ENCODE assay signal across 8 cellular contexts in the genomic region with DNA sequence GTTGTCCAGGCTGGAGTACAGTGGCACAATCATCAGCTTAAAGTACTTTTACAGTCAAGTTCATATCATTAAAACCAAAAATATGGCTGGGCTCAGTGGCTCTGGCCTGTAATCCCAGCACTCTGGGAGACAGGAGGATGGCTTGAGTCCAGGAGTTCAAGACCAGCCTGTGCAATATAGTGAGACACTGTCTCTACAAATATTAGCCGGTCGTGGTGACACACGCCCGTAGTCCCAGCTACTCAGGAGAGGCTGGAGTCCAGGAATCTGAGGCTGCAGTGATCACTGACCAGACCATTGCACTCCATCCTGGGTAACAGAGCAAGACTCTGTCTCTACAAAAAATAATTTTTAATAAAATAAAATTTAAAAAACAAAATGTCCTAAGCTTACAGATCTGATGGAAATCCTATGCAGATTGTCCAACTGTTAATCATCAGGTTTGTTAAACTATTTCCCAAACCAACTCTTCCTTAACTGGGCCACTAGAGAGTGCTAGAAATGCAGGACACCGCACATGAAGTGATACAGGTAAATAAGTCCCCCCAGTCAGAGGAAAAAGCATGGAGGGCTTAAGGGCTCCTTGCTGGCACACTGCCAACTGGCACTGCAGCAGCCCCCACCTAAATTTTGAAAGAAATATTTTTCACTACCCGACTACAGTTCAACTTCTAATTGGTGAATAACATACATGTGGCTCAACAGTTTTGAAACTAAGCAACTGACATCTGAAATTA. TPM values are rescaled to one million over a fixed set of nuclear protein-coding genes. Genes with fewer than 3 reads are reported as not detected.
DNase-seq lines count a peak whose midpoint lies in the region; ATAC-seq and TF ChIP-seq lines count a peak whose summit lies in the region.

No MANE protein-coding gene starts in this region.

- H4K20me1 ChIP-seq in Karpas-422 (ENCODE audit: insufficient read depth, low read depth, low read length) = peaks cover 57% of the 10 kb centered on the region

- no peak overlapping the region for H2AFZ ChIP-seq in Karpas-422 (ENCODE audit: low read length)

- H3K4me1 ChIP-seq in Karpas-422 (ENCODE audit: low read length) (peaks cover 72% of the 10 kb centered on the region), mucosa of rectum (ENCODE audit: control insufficient read depth in 2 of 2, insufficient read depth in 2 of 2, low read length in 2 of 2) (peaks cover 23 to 38% of the 10 kb centered on the region in 2 donors), upper lobe of right lung (peaks cover 53% of the 10 kb centered on the region)

- H3K4me3 ChIP-seq in Karpas-422 (ENCODE audit: low read length) (peak overlapping the region; percentile 89), mucosa of rectum (ENCODE audit: low read length in 2 of 2) (peak overlapping the region; percentile 45 to 88), upper lobe of right lung (peak overlapping the region; percentile 97)

- no peaks in the 10 kb centered on the region for H3K27me3 Mint-ChIP-seq in T-cell
- no peaks in the 10 kb centered on the region for H3K27me3 Mint-ChIP-seq in chondrocyte (ENCODE audit: low read depth)

- POLR2A ChIA-PET in T-cell (lab: Charles Lee) = no interaction called here

- H3K9me2 ChIP-seq in Karpas-422 (replicated peaks; ENCODE audit: insufficient read depth, low read length) = no peaks in the 10 kb centered on the region

- H3K4me3 Mint-ChIP-seq in T-cell = peak overlapping the region; percentile 92 to 97 (median 97)
- H3K4me3 Mint-ChIP-seq in chondrocyte (ENCODE audit: unreplicated experiment) = peak overlapping the region; percentile 97

- peaks cover 76% of the 10 kb centered on the region for H3K79me2 ChIP-seq in Karpas-422 (ENCODE audit: low read length)

- H3K27me3 ChIP-seq in Karpas-422 (ENCODE audit: low read length) (no peaks in the 10 kb centered on the region), mucosa of rectum (ENCODE audit: control insufficient read depth in 2 of 2, insufficient read depth in 2 of 2, low read length in 2 of 2) (no peaks in the 10 kb centered on the region), upper lobe of right lung (no peaks in the 10 kb centered on the region)

- peak overlapping the region; percentile 93 for H3K27ac ChIP-seq in Karpas-422 (ENCODE audit: low read length)
- H3K27ac ChIP-seq in mucosa of rectum (ENCODE audit: low read depth in 2 of 2, low read length in 2 of 2) = peak overlapping the region in 1 of 2 donors; percentile 27
- H3K27ac ChIP-seq in upper lobe of right lung = peak overlapping the region; percentile 99

- CTCF ChIA-PET in T-cell (lab: Charles Lee) = interaction anchor here in 1 of 2 donors (0.6 to 0.8 kb wide), 2 partner anchors 59 to 61 kb away, joined by 3 to 4 read pairs; no protein-coding TSS in a partner anchor

- ATAC-seq in T-cell (replicated peaks in 1 of 4) = no peak
- ATAC-seq in upper lobe of right lung = no peak
- ATAC-seq in HG03342 (IDR thresholded peaks at IDR 0.05; ENCODE audit: unreplicated experiment) = no peak
- ATAC-seq in HG02763 (IDR thresholded peaks at IDR 0.05; ENCODE audit: unreplicated experiment) = no peak

- TF ChIP-seq CTCF in chondrocyte (IDR thresholded peaks at IDR 0.05) (peak; percentile 79), upper lobe of right lung (IDR thresholded peaks at IDR 0.05) (peak; percentile 55)

- H3K36me3 ChIP-seq in Karpas-422 (ENCODE audit: insufficient read depth, low read length) = peaks cover 24% of the 10 kb centered on the region; the same call in 1 of the 2 replicates
- H3K36me3 ChIP-seq in mucosa of rectum (ENCODE audit: control insufficient read depth in 2 of 2, insufficient read depth in 2 of 2, low read length in 2 of 2) = peaks cover 7 to 10% of the 10 kb centered on the region in 2 donors
- H3K36me3 ChIP-seq in upper lobe of right lung = peaks cover 6% of the 10 kb centered on the region

- intact Hi-C loops in upper lobe of right lung (cut with DNase I) = no loop called here

- peaks cover 58 to 68% (median 63%) of the 10 kb centered on the region in 3 donors for H3K4me1 Mint-ChIP-seq in T-cell
- peaks cover 61% of the 10 kb centered on the region for H3K4me1 Mint-ChIP-seq in chondrocyte (ENCODE audit: low read depth)

- H3K9ac ChIP-seq in Karpas-422 (ENCODE audit: low read length) (peak overlapping the region; percentile 100), mucosa of rectum (ENCODE audit: low read depth in 1 of 2, low read length in 2 of 2) (peak overlapping the region in 1 of 2 donors; percentile 23)

- H3K9me3 ChIP-seq in Karpas-422 (ENCODE audit: low read length) (no peaks in the 10 kb centered on the region), mucosa of rectum (ENCODE audit: control insufficient read depth in 2 of 2, low read length in 2 of 2) (no peaks in the 10 kb centered on the region), upper lobe of right lung (no peaks in the 10 kb centered on the region)

- H3K36me3 Mint-ChIP-seq in T-cell (peaks cover 3% of the 10 kb centered on the region), chondrocyte (ENCODE audit: low read depth) (no peaks in the 10 kb centered on the region)

- peak overlapping the region; percentile 81 for H3K4me2 ChIP-seq in Karpas-422 (ENCODE audit: low read depth, low read length, poor library complexity, severe bottlenecking)

- DNase-seq in DMS 273 treated with DMSO at 0.1 percent for 48 hours (lab: John Stamatoyannopoulos, UW) (peak; percentile 2), Karpas-422 (peak; percentile 70), T-cell (peak in 6 of 34 experiments; percentile 10 to 29 (median 22)), chondrocyte (ENCODE audit: low spot score) (no peak), upper lobe of right lung (no peak)

- H3K9me3 Mint-ChIP-seq in T-cell (no peaks in the 10 kb centered on the region), chondrocyte (ENCODE audit: low read depth) (no peaks in the 10 kb centered on the region)

- H3K27ac Mint-ChIP-seq in T-cell (peak overlapping the region; percentile 66 to 80), chondrocyte (ENCODE audit: unreplicated experiment) (peak overlapping the region; percentile 95)

RNA-seq across cellular contexts. Expression of a gene that starts 2.8 kb away (rescaled TPM):
- total RNA-seq in Karpas-422 (2014; rRNA removed; shearing (Covaris generic); ENCODE audit: low replicate concordance) = 133 and 149 TPM in 2 replicates
- 100 to 1,000 TPM; 128 to 184 (median 136) TPM for total RNA-seq in T-cell
- total RNA-seq in chondrocyte = 228 to 248 TPM (median 239 TPM) in 3 replicates
- 160 TPM for total RNA-seq in upper lobe of right lung

Comparison
In these comparisons a context has a peak if more than half of its experiments do, and no peak if none do; other contexts are left out.
1. DNase-seq: peak in DMS 273 treated with DMSO at 0.1 percent for 48 hours (single experiment) and Karpas-422 (single experiment); none in chondrocyte (single experiment) and upper lobe of right lung (single experiment).
2. Peak in every context shown above with its lines, with median percentiles within 50 percentile points of each other: H3K4me3 ChIP-seq.